In genomic region chr7:74094224-74095095, GRCh38 we compare ENCODE assay signal across 1 cellular context.
TF ChIP-seq lines count a peak whose summit lies in the region.

No MANE protein-coding gene starts in this region.

TF ChIP-seq in GM12878, 131 proteins besides CTCF, POLR2A, EP300 and RAD21 (continued from another document):
- TF ChIP-seq CUX1 (IDR thresholded peaks at IDR 0.05; ENCODE audit: insufficient replicate concordance, low read depth, low read length) = no peak
- peak; percentile 47; the same call in 1 of the 2 replicates for TF ChIP-seq CREM (IDR thresholded peaks at IDR 0.05; ENCODE audit: low read depth)
- TF ChIP-seq TCF12 (IDR thresholded peaks at IDR 0.05; ENCODE audit: low read depth, low read length) = peak; percentile 76
- TF ChIP-seq TCF3 (IDR thresholded peaks at IDR 0.05; ENCODE audit: borderline replicate concordance, insufficient read depth, low read depth, low read length) = no peak
- TF ChIP-seq NRF1 (conservative IDR thresholded peaks at IDR 0.05; ENCODE audit: low read depth, low read length) = no peak
- TF ChIP-seq LARP7 (IDR thresholded peaks at IDR 0.05) = 0 out of 2 replicates have a peak, but pooled peaks have one; percentile 20
- TF ChIP-seq GABPA (IDR thresholded peaks at IDR 0.05; ENCODE audit: low read depth) = no peak; the same call in 1 of the 2 replicates
- no peak for TF ChIP-seq NR2C2 (IDR thresholded peaks at IDR 0.05; ENCODE audit: borderline replicate concordance, control insufficient read depth, insufficient read length, low read depth)
- no peak for TF ChIP-seq TARDBP (IDR thresholded peaks at IDR 0.05; ENCODE audit: borderline replicate concordance)
- TF ChIP-seq CREB1 (IDR thresholded peaks at IDR 0.05; ENCODE audit: low read depth) = 0 out of 2 replicates have a peak, but pooled peaks have one; percentile 20
- no peak for TF ChIP-seq SRF (IDR thresholded peaks at IDR 0.05; ENCODE audit: low read depth in 2 of 2, low read length in 2 of 2)
- TF ChIP-seq NFIC (IDR thresholded peaks at IDR 0.05; ENCODE audit: low read depth, low read length) = no peak
- TF ChIP-seq CBX5 (IDR thresholded peaks at IDR 0.05; ENCODE audit: low read depth) = no peak
- no peak for TF ChIP-seq RFX5 (IDR thresholded peaks at IDR 0.05; ENCODE audit: low read depth, low read length)
- no peak for TF ChIP-seq MLLT1 (IDR thresholded peaks at IDR 0.05)
TF ChIP-seq in GM12878: peak in this region for 28.
